In the genomic region with DNA sequence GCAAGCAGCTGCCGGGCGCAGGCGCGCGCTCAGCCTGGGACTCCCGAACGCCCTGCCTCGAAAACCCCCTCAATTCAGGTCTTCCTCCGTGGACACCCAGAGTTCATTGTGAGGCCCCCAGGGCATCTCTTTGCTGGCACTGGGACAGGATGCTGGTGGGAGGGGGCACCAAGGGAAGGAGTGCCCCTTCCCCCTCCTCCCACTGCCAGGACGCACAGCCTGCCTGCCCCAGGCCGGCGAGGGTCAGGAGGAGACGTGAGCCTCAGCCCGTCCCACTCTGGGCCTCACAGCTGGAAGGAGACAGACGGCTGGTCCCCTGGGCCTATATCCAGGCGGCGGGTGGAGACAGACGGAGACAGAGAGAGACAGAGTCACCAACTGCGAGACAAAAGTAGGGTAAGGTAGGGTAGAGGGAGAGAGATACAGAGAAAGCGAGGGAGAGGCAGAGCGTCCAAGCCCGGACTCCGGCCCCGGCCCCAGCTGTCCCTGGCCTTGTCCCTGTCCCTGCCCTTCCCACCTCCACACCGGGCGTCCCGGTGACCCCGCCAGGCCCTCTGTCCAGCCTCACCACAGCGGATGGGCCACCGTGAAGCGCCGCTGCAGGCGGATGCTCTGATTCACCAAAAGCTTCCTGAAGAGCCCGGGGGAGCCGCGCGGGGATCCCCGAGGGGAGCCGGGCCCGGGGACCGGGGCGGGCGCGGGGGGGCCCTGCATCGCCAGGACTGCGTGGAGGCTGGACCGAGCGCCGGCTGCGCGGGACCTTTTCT, we compare ENCODE assay signal across 11 cellular contexts. TPM values are rescaled to one million over a fixed set of nuclear protein-coding genes. Genes with fewer than 3 reads are reported as not detected.
A peak's percentile ranks its signal among the peaks of the same experiment; 100 is the strongest.
DNase-seq lines count a peak whose midpoint lies in the region; ATAC-seq lines count a peak whose summit lies in the region.
"Had no signal": no experiment of that assay in that cellular context is flagged by ENCODE, and none has a peak within 500 bp of the region (broad histone marks: within the 10 kb centered on the region; RNA-seq: fewer than 3 reads in every experiment).

A gene (minus strand): TSS at position 737 of the 767 bp plus-strand sequence. CDS start 23 bp downstream, at position 714.

- no peak within 1 kb of the TSS for H3K27ac ChIP-seq in CD8-positive, alpha-beta memory T cell (ENCODE audit: low read depth, low read length)
- H3K27ac ChIP-seq: neutrophil had no signal

- H3K9me3 Mint-ChIP-seq in CD8-positive, alpha-beta memory T cell, result no peaks in the 10 kb centered on the region
- no peaks in the 10 kb centered on the region for H3K9me3 Mint-ChIP-seq in natural killer cell treated with Interleukin-12 subunit alpha and Interleukin-12 subunit beta and Interleukin-15 and Interleukin-18, amount 100 ng/mL, for 72 hours

- in situ Hi-C loops in HAP-1 (cut with MboI; ENCODE audit: low sequenced_read_pairs), result no loop called here

- H3K4me3 Mint-ChIP-seq in CD8-positive, alpha-beta memory T cell, result peak within 1 kb of the TSS in 4 of 7 donors; percentile 85 to 91 (median 86)
- H3K4me3 Mint-ChIP-seq in natural killer cell treated with Interleukin-12 subunit alpha and Interleukin-12 subunit beta and Interleukin-15 and Interleukin-18, amount 100 ng/mL, for 72 hours, result peak within 1 kb of the TSS; percentile 88

- H3K36me3 ChIP-seq in CD8-positive, alpha-beta memory T cell (ENCODE audit: insufficient read depth, low read length), result no peaks in the 10 kb centered on the region
- H3K36me3 ChIP-seq in HAP-1 (replicated peaks), result no peaks in the 10 kb centered on the region
- H3K36me3 ChIP-seq: neutrophil had no signal

- peaks cover 60 to 74% of the 10 kb centered on the region in 2 donors for H3K27me3 Mint-ChIP-seq in CD8-positive, alpha-beta memory T cell
- peaks cover 22 to 43% of the 10 kb centered on the region in 2 donors for H3K27me3 Mint-ChIP-seq in natural killer cell treated with Interleukin-12 subunit alpha and Interleukin-12 subunit beta and Interleukin-15 and Interleukin-18, amount 100 ng/mL, for 72 hours

- CTCF ChIA-PET in CD8-positive, alpha-beta memory T cell (lab: Charles Lee), result no interaction called here

- H3K9me3 ChIP-seq in CD8-positive, alpha-beta memory T cell (ENCODE audit: low read length), result no peaks in the 10 kb centered on the region
- no peaks in the 10 kb centered on the region for H3K9me3 ChIP-seq in HAP-1
- H3K9me3 ChIP-seq: neutrophil had no signal

- no peak within 1 kb of the TSS for H3K4me3 ChIP-seq in CD8-positive, alpha-beta memory T cell (ENCODE audit: low read length)
- H3K4me3 ChIP-seq in HAP-1, result no peak within 1 kb of the TSS

- peaks cover 24% of the 10 kb centered on the region for H3K4me1 ChIP-seq in CD8-positive, alpha-beta memory T cell (ENCODE audit: insufficient read depth, low read length)
- H3K4me1 ChIP-seq in HAP-1, result peaks cover 5% of the 10 kb centered on the region

- peaks cover 12 to 32% (median 16%) of the 10 kb centered on the region in 3 donors for H3K4me1 Mint-ChIP-seq in CD8-positive, alpha-beta memory T cell
- H3K4me1 Mint-ChIP-seq in natural killer cell treated with Interleukin-12 subunit alpha and Interleukin-12 subunit beta and Interleukin-15 and Interleukin-18, amount 100 ng/mL, for 72 hours (ENCODE audit: low read depth in 2 of 2), result peaks cover 15 to 29% of the 10 kb centered on the region in 2 donors

- peaks cover 0 to 3% (median 0%) of the 10 kb centered on the region in 3 donors for H3K36me3 Mint-ChIP-seq in CD8-positive, alpha-beta memory T cell
- no peaks in the 10 kb centered on the region for H3K36me3 Mint-ChIP-seq in natural killer cell treated with Interleukin-12 subunit alpha and Interleukin-12 subunit beta and Interleukin-15 and Interleukin-18, amount 100 ng/mL, for 72 hours

- no peak for DNase-seq in CD8-positive, alpha-beta memory T cell
- DNase-seq in HuH-7 (ENCODE audit: low spot score), result peak; percentile 59
- DNase-seq in dermis blood vessel endothelial cell, result peak; percentile 39
- peak; percentile 70 for DNase-seq in natural killer cell treated with Interleukin-12 subunit alpha and Interleukin-12 subunit beta and Interleukin-15 and Interleukin-18, amount 100 ng/mL, for 72 hours (ENCODE audit: low spot score)
- DNase-seq in HAP-1 (ENCODE audit: low spot score in 2 of 2), result no peak
- no peak for DNase-seq in stimulated activated CD4-positive, alpha-beta T cell treated with anti-CD3 and anti-CD28 coated beads, Interleukin-1b, Interleukin-23, amount 100 ng/mL, for 48 hours
- DNase-seq: activated CD4-positive, CD25-positive, alpha-beta regulatory T cell had no signal

- H3K27me3 ChIP-seq in CD8-positive, alpha-beta memory T cell (ENCODE audit: insufficient read depth, low read length, poor library complexity, severe bottlenecking), result peaks cover 36% of the 10 kb centered on the region
- H3K27me3 ChIP-seq in HAP-1 (ENCODE audit: low read depth), result peaks cover 5% of the 10 kb centered on the region

- peak within 1 kb of the TSS in 1 of 8 donors; percentile 29 for H3K27ac Mint-ChIP-seq in CD8-positive, alpha-beta memory T cell
- peak within 1 kb of the TSS; percentile 23 to 70 for H3K27ac Mint-ChIP-seq in natural killer cell treated with Interleukin-12 subunit alpha and Interleukin-12 subunit beta and Interleukin-15 and Interleukin-18, amount 100 ng/mL, for 72 hours

- POLR2A ChIA-PET in CD8-positive, alpha-beta memory T cell (lab: Charles Lee), result no interaction called here

- ATAC-seq in natural killer cell treated with Interleukin-12 subunit alpha and Interleukin-12 subunit beta and Interleukin-15 and Interleukin-18, amount 100 ng/mL, for 72 hours, result peak; percentile 8
- ATAC-seq in GM18868 (IDR thresholded peaks at IDR 0.05; ENCODE audit: unreplicated experiment) (no peak), HG02610 (IDR thresholded peaks at IDR 0.05; ENCODE audit: unreplicated experiment) (no peak)

RNA-seq across cellular contexts. Expression of the gene that starts here (rescaled TPM):
- not detected for total RNA-seq in CD8-positive, alpha-beta memory T cell
- polyA plus RNA-seq in CD8-positive, alpha-beta memory T cell, result not detected
- 0.28 and 0.51 TPM in 2 replicates for total RNA-seq in dermis blood vessel endothelial cell
- total RNA-seq in natural killer cell treated with Interleukin-12 subunit alpha and Interleukin-12 subunit beta and Interleukin-15 and Interleukin-18, amount 100 ng/mL, for 72 hours, result 1 to 10 TPM in 1 of 2 donors, under 1 TPM in 1; 0.22 to 1.4 TPM
- total RNA-seq: subcutaneous adipose tissue had no signal

Comparison
In these comparisons a context has a peak if more than half of its experiments do, and no peak if none do; other contexts are left out.
1. Peak in DNase-seq in dermis blood vessel endothelial cell; RNA of the gene not detected or under 1 TPM.
2. DNase-seq: peak in HuH-7 (single experiment) and natural killer cell treated with Interleukin-12 subunit alpha and Interleukin-12 subunit beta and Interleukin-15 and Interleukin-18, amount 100 ng/mL, for 72 hours (single experiment); none in CD8-positive, alpha-beta memory T cell (0 of 5), HAP-1 (0 of 2) and stimulated activated CD4-positive, alpha-beta T cell treated with anti-CD3 and anti-CD28 coated beads, Interleukin-1b, Interleukin-23, amount 100 ng/mL, for 48 hours (single experiment).
3. ATAC-seq: peak in natural killer cell treated with Interleukin-12 subunit alpha and Interleukin-12 subunit beta and Interleukin-15 and Interleukin-18, amount 100 ng/mL, for 72 hours (2 of 2); none in GM18868 (single experiment) and HG02610 (single experiment).